31 cellular contexts compared by ENCODE assay signal in genomic region chr3:42694366-42694765, GRCh38. TPM values are rescaled to one million over a fixed set of nuclear protein-coding genes. Genes with fewer than 3 reads are reported as not detected.
"Had no signal": no experiment of that assay in that cellular context is flagged by ENCODE, and none has a peak within 500 bp of the region (broad histone marks: within the 10 kb centered on the region; RNA-seq: fewer than 3 reads in every experiment).

No MANE protein-coding gene starts in this region.

- DNase-seq: activated B cell treated with CpG ODN at 0.5 μM for 24 hours; activated CD4-positive, alpha-beta memory T cell treated with anti-CD3 and anti-CD28 coated beads, Interleukin-2, amount 10 ng/mL, durations not matched to agents 7 days and 5 days; activated CD4-positive, alpha-beta T cell treated with anti-CD3 and anti-CD28 coated beads for 36 hours; activated CD4-positive, alpha-beta T cell treated with anti-CD3 and anti-CD28 coated beads for 48 hours; activated CD4-positive, alpha-beta T cell treated with anti-CD3 and anti-CD28 coated beads, Interleukin-2, amount 10 ng/mL, durations not matched to agents 7 days and 5 days; activated CD4-positive, alpha-beta T cell treated with anti-CD3 and anti-CD28 coated beads, Interleukin-2, amount 50 U/mL, for 48 hours; activated CD4-positive, CD25-positive, alpha-beta regulatory T cell treated with anti-CD3 and anti-CD28 coated beads, Interleukin-2, amount 50 U/mL, for 72 hours; activated CD8-positive, alpha-beta memory T cell treated with anti-CD3 and anti-CD28 coated beads, Interleukin-2, amount 50 U/mL, for 4 hours; activated CD8-positive, alpha-beta T cell treated with anti-CD3 and anti-CD28 coated beads, Interleukin-2, amount 10 ng/mL, durations not matched to agents 7 days and 5 days; activated effector memory CD4-positive, alpha-beta T cell treated with Interleukin-2 at 50 U/mL for 16 hours; activated gamma-delta T cell; activated naive CD4-positive, alpha-beta T cell treated with anti-CD3 and anti-CD28 coated beads, Interleukin-2, amount 10 ng/mL, durations not matched to agents 7 days and 5 days; activated naive CD4-positive, alpha-beta T cell treated with Interleukin-2 at 50 U/mL for 16 hours; activated naive CD8-positive, alpha-beta T cell treated with anti-CD3 and anti-CD28 coated beads, Interleukin-2, amount 10 ng/mL, durations not matched to agents 7 days and 5 days; activated naive CD8-positive, alpha-beta T cell treated with anti-CD3 and anti-CD28 coated beads, Interleukin-2, amount 50 U/mL, for 24 hours; activated T-cell treated with anti-CD3 and anti-CD28 coated beads, Interleukin-2, amount 50 U/mL, for 24 hours; activated T-cell treated with anti-CD3 and anti-CD28 coated beads, Interleukin-2, amount 50 U/mL, for 48 hours; amygdala; anterior cingulate cortex; central memory CD4-positive, alpha-beta T cell; SW 1271; T-helper 1 cell; T-helper 2 cell; T-helper 9 cell had no signal

- H3K27ac ChIP-seq: ascending aorta, cardiac muscle cell, VCaP had no signal

- H3K4me3 ChIP-seq: ascending aorta, cardiac muscle cell had no signal

- H3K27me3 ChIP-seq: ascending aorta, cardiac muscle cell had no signal

- ATAC-seq: activated CD4-positive, alpha-beta T cell treated with anti-CD3 and anti-CD28 coated beads for 36 hours; activated CD8-positive, alpha-beta T cell treated with anti-CD3 and anti-CD28 coated beads, Interleukin-2, amount 10 ng/mL, durations not matched to agents 7 days and 5 days; activated naive CD8-positive, alpha-beta T cell treated with anti-CD3 and anti-CD28 coated beads, Interleukin-2, amount 50 U/mL, for 24 hours had no signal

- H3K36me3 ChIP-seq: ascending aorta, cardiac muscle cell had no signal

- H3K9me3 ChIP-seq: ascending aorta had no signal

- H3K4me1 ChIP-seq: ascending aorta had no signal

RNA-seq across cellular contexts. Expression of gene HHATL, which starts 8.2 kb away (rescaled TPM):
- total RNA-seq: activated B cell treated with CpG ODN at 0.5 μM for 24 hours; activated CD4-positive, alpha-beta T cell treated with anti-CD3 and anti-CD28 coated beads for 36 hours; activated CD4-positive, alpha-beta T cell treated with anti-CD3 and anti-CD28 coated beads, Interleukin-2, amount 10 ng/mL, durations not matched to agents 7 days and 5 days; activated CD8-positive, alpha-beta memory T cell treated with anti-CD3 and anti-CD28 coated beads for 36 hours; activated CD8-positive, alpha-beta T cell treated with anti-CD3 and anti-CD28 coated beads, Interleukin-2, amount 10 ng/mL, durations not matched to agents 7 days and 5 days; activated naive CD8-positive, alpha-beta T cell treated with anti-CD3 and anti-CD28 coated beads, Interleukin-2, amount 10 ng/mL, durations not matched to agents 7 days and 5 days; activated T-helper 2 cell treated with anti-CD3 and anti-CD28 coated beads, Interferon-gamma antibody, Interleukin-2, Interleukin-4, amounts not matched to agents 10 μg/mL and 5 μg/mL and 100 μg/mL, durations not matched to agents 14 hours and 24 hours and 36 hours; ascending aorta; bronchial epithelial cell; cerebellum had no signal

RNA-seq across cellular contexts. Expression of gene KLHL40, which starts 9.0 kb away (rescaled TPM):
- total RNA-seq: activated B cell treated with CpG ODN at 0.5 μM for 24 hours; activated CD4-positive, alpha-beta memory T cell treated with anti-CD3 and anti-CD28 coated beads, Interleukin-2, amount 10 ng/mL, durations not matched to agents 7 days and 5 days; activated CD4-positive, alpha-beta T cell treated with anti-CD3 and anti-CD28 coated beads for 36 hours; activated CD4-positive, alpha-beta T cell treated with anti-CD3 and anti-CD28 coated beads, Interleukin-2, amount 10 ng/mL, durations not matched to agents 7 days and 5 days; activated CD8-positive, alpha-beta memory T cell treated with anti-CD3 and anti-CD28 coated beads for 36 hours; activated CD8-positive, alpha-beta T cell treated with anti-CD3 and anti-CD28 coated beads, Interleukin-2, amount 10 ng/mL, durations not matched to agents 7 days and 5 days; activated naive CD8-positive, alpha-beta T cell treated with anti-CD3 and anti-CD28 coated beads, Interleukin-2, amount 10 ng/mL, durations not matched to agents 7 days and 5 days; activated T-helper 2 cell treated with anti-CD3 and anti-CD28 coated beads, Interferon-gamma antibody, Interleukin-2, Interleukin-4, amounts not matched to agents 10 μg/mL and 5 μg/mL and 100 μg/mL, durations not matched to agents 14 hours and 24 hours and 36 hours; ascending aorta; bronchial epithelial cell had no signal
